In genomic region chr15:48604567-48604966, GRCh38 we compare ENCODE assay signal across 1 cellular context.
TF ChIP-seq lines count a peak whose summit lies in the region.

No MANE protein-coding gene starts in this region.

TF ChIP-seq in endothelial cell of umbilical vein, 7 proteins besides CTCF, POLR2A, EP300 and RAD21:
- TF ChIP-seq, protein P1, sequence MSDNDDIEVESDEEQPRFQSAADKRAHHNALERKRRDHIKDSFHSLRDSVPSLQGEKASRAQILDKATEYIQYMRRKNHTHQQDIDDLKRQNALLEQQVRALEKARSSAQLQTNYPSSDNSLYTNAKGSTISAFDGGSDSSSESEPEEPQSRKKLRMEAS (IDR thresholded peaks at IDR 0.05; ENCODE audit: insufficient read depth, insufficient read length), result no peak
- no peak for TF ChIP-seq JUN (IDR thresholded peaks at IDR 0.05; ENCODE audit: borderline replicate concordance, insufficient read depth, insufficient read length, low read depth)
- no peak for TF ChIP-seq POLR2AphosphoS5 (IDR thresholded peaks at IDR 0.05; ENCODE audit: insufficient read depth, low read depth, low read length)
- no peak for TF ChIP-seq FOS (IDR thresholded peaks at IDR 0.05; ENCODE audit: borderline replicate concordance, insufficient read depth, low read length)
- no peak for TF ChIP-seq EZH2 (IDR thresholded peaks at IDR 0.05; ENCODE audit: borderline replicate concordance, low read depth, low read length, severe bottlenecking)
- TF ChIP-seq MYC (IDR thresholded peaks at IDR 0.05; ENCODE audit: low read depth, low read length), result no peak
- no peak for TF ChIP-seq GATA2 (IDR thresholded peaks at IDR 0.05; ENCODE audit: insufficient read depth, insufficient read length, low read depth, low read length)
